In genomic region chr9:133460405-133461175, GRCh38 we compare ENCODE assay signal across 8 cellular contexts. TPM values are rescaled to one million over a fixed set of nuclear protein-coding genes. Genes with fewer than 3 reads are reported as not detected.
DNase-seq lines count a peak whose midpoint lies in the region; ATAC-seq and TF ChIP-seq lines count a peak whose summit lies in the region.

No MANE protein-coding gene starts in this region.

- H3K27me3 ChIP-seq in CD8-positive, alpha-beta T cell (ENCODE audit: insufficient read depth, low read length) = no peaks in the 10 kb centered on the region
- no peaks in the 10 kb centered on the region for H3K27me3 ChIP-seq in NT2/D1 (ENCODE audit: insufficient read depth, insufficient read length)
- no peaks in the 10 kb centered on the region for H3K27me3 ChIP-seq in left lung
- H3K27me3 ChIP-seq in stomach smooth muscle (ENCODE audit: control insufficient read depth in 1 of 2, insufficient read depth in 2 of 2, low read length in 2 of 2) = no peaks in the 10 kb centered on the region

- CTCF ChIA-PET in CD8-positive, alpha-beta T cell (lab: Charles Lee) = interaction anchor here (0.9 kb wide), 1 partner anchor 48 kb away, joined by 3 read pairs; no protein-coding TSS in a partner anchor

- no peaks in the 10 kb centered on the region for H3K36me3 ChIP-seq in CD8-positive, alpha-beta T cell (ENCODE audit: insufficient read depth, low read length)
- H3K36me3 ChIP-seq in NT2/D1 (ENCODE audit: insufficient read depth, insufficient read length, low read length) (peaks cover 18% of the 10 kb centered on the region), left lung (peaks cover 0 to 4% of the 10 kb centered on the region in 2 donors), stomach smooth muscle (ENCODE audit: control insufficient read depth in 2 of 2, insufficient read depth in 2 of 2, low read length in 2 of 2) (peaks cover 2 to 5% of the 10 kb centered on the region in 2 donors)

- H3K27me3 Mint-ChIP-seq in CD8-positive, alpha-beta T cell (ENCODE audit: low read depth) = no peaks in the 10 kb centered on the region

- H3K4me1 ChIP-seq in CD8-positive, alpha-beta T cell (ENCODE audit: insufficient read depth, low read length) = peaks cover 14% of the 10 kb centered on the region
- peaks cover 24% of the 10 kb centered on the region for H3K4me1 ChIP-seq in NT2/D1 (ENCODE audit: insufficient read depth, insufficient read length)
- peaks cover 11 to 27% of the 10 kb centered on the region in 2 donors for H3K4me1 ChIP-seq in left lung
- peaks cover 21% of the 10 kb centered on the region for H3K4me1 ChIP-seq in stomach smooth muscle (ENCODE audit: control insufficient read depth, insufficient read depth, low read length)

- POLR2A ChIA-PET in CD8-positive, alpha-beta T cell (lab: Charles Lee) = interaction anchor here (0.6 to 1.2 kb wide), 2 partner anchors 18 to 99 kb away, joined by 3 to 7 read pairs; partner anchors contain the start of gene SLC2A6

- H3K4me1 Mint-ChIP-seq in CD8-positive, alpha-beta T cell (ENCODE audit: low read depth) = peaks cover 12% of the 10 kb centered on the region

- H3K9ac ChIP-seq in NT2/D1 (ENCODE audit: insufficient read length, low read depth) (peak overlapping the region; percentile 86), stomach smooth muscle (ENCODE audit: low read length in 2 of 2) (peak overlapping the region; percentile 76)

- no peaks in the 10 kb centered on the region for H3K9me3 ChIP-seq in CD8-positive, alpha-beta T cell (ENCODE audit: low read length)
- H3K9me3 ChIP-seq in NT2/D1 (ENCODE audit: insufficient read depth, low read length) (no peaks in the 10 kb centered on the region), left lung (no peaks in the 10 kb centered on the region), stomach smooth muscle (ENCODE audit: control insufficient read depth in 2 of 2, low read length in 2 of 2) (no peaks in the 10 kb centered on the region)

- ATAC-seq in CD8-positive, alpha-beta T cell = peak; percentile 25
- ATAC-seq in GM19035 (IDR thresholded peaks at IDR 0.05; ENCODE audit: unreplicated experiment) (peak; percentile 25), HG03159 (IDR thresholded peaks at IDR 0.05; ENCODE audit: unreplicated experiment) (peak; percentile 19), left lung (peak; percentile 4)

- intact Hi-C loops in CD8-positive, alpha-beta T cell (cut with DNase I, micrococcal nuclease) = loop anchor here (1.0 to 5.0 kb wide), 3 partner anchors 124 to 1218 kb away; partner anchors contain the start of genes BRD3OS (in 1 of the 2) and SURF6 (in 1 of the 2)
- intact Hi-C loops in left lung (cut with DNase I) = no loop called here

- H3K27ac Mint-ChIP-seq in CD8-positive, alpha-beta T cell = peak overlapping the region; percentile 97

- peak overlapping the region; percentile 78 for H3K4me3 Mint-ChIP-seq in CD8-positive, alpha-beta T cell

- H3K9me3 Mint-ChIP-seq in CD8-positive, alpha-beta T cell = no peaks in the 10 kb centered on the region

- no peak for TF ChIP-seq CTCF in CD8-positive, alpha-beta T cell (IDR thresholded peaks at IDR 0.05)
- no peak for TF ChIP-seq CTCF in left lung (IDR thresholded peaks at IDR 0.05)

- DNase-seq in CD8-positive, alpha-beta T cell = peak in 3 of 7 experiments; percentile 44 to 92 (median 68)
- no peak for DNase-seq in NT2/D1 (ENCODE audit: low read depth, low spot score)
- DNase-seq in cerebellar cortex (ENCODE audit: low spot score) = peak; percentile 48
- peak; percentile 70 to 85 for DNase-seq in left lung
- no peak for DNase-seq in NK-92 (lab: John Stamatoyannopoulos, UW; ENCODE audit: unreplicated experiment)

- peak overlapping the region; percentile 74 for H3K27ac ChIP-seq in CD8-positive, alpha-beta T cell (ENCODE audit: low read depth, low read length)
- H3K27ac ChIP-seq in left lung = peak overlapping the region; percentile 86
- peak overlapping the region; percentile 82 for H3K27ac ChIP-seq in stomach smooth muscle (ENCODE audit: low read length)

- peak overlapping the region; percentile 76 for H3K4me3 ChIP-seq in CD8-positive, alpha-beta T cell (ENCODE audit: low read depth, low read length)
- H3K4me3 ChIP-seq in NT2/D1 (ENCODE audit: insufficient read length, low read depth) (peak overlapping the region; percentile 73), left lung (peak overlapping the region; percentile 71 to 89), stomach smooth muscle (ENCODE audit: low read length in 2 of 2) (peak overlapping the region; percentile 65 to 82)

- no peaks in the 10 kb centered on the region for H3K36me3 Mint-ChIP-seq in CD8-positive, alpha-beta T cell

RNA-seq across cellular contexts. Expression of gene CACFD1, which starts 0.8 kb away (rescaled TPM):
- total RNA-seq in CD8-positive, alpha-beta T cell = 1 to 10 TPM; 7.4 to 9.7 TPM
- total RNA-seq in left lung = 10 to 100 TPM; 26.2 to 48.4 TPM

RNA-seq across cellular contexts. Expression of gene SLC2A6, which starts 18.3 kb away (rescaled TPM):
- total RNA-seq in CD8-positive, alpha-beta T cell = 1 to 10 TPM; 8.0 to 9.7 TPM
- 10 to 100 TPM in 1 of 2 donors, 1 to 10 TPM in 1; 7.8 to 22.4 TPM for total RNA-seq in left lung

RNA-seq across cellular contexts. Expression of gene ADAMTS13, which starts 38.4 kb away (rescaled TPM):
- total RNA-seq in CD8-positive, alpha-beta T cell = 1 to 10 TPM; 2.0 to 2.5 TPM
- total RNA-seq in left lung = 1 to 10 TPM; 1.2 to 4.1 TPM

RNA-seq across cellular contexts. Expression of gene REXO4, which starts 42.8 kb away (rescaled TPM):
- 10 to 100 TPM; 22.5 to 24.0 TPM for total RNA-seq in CD8-positive, alpha-beta T cell
- 10 to 100 TPM; 16.9 to 23.4 TPM for total RNA-seq in left lung

Comparison
In these comparisons a context has a peak if more than half of its experiments do, and no peak if none do; other contexts are left out.
1. DNase-seq: peak in cerebellar cortex (single experiment) and left lung (2 of 2); none in NT2/D1 (single experiment) and NK-92 (single experiment).
2. intact Hi-C loops: an anchor here in CD8-positive, alpha-beta T cell (1.0 to 5.0 kb wide); none called in left lung.
3. Peak in every context shown above with its lines, with median percentiles within 50 percentile points of each other: ATAC-seq, H3K27ac ChIP-seq and H3K4me3 ChIP-seq.